ENCODE assay signal across 11 cellular contexts in the genomic region with DNA sequence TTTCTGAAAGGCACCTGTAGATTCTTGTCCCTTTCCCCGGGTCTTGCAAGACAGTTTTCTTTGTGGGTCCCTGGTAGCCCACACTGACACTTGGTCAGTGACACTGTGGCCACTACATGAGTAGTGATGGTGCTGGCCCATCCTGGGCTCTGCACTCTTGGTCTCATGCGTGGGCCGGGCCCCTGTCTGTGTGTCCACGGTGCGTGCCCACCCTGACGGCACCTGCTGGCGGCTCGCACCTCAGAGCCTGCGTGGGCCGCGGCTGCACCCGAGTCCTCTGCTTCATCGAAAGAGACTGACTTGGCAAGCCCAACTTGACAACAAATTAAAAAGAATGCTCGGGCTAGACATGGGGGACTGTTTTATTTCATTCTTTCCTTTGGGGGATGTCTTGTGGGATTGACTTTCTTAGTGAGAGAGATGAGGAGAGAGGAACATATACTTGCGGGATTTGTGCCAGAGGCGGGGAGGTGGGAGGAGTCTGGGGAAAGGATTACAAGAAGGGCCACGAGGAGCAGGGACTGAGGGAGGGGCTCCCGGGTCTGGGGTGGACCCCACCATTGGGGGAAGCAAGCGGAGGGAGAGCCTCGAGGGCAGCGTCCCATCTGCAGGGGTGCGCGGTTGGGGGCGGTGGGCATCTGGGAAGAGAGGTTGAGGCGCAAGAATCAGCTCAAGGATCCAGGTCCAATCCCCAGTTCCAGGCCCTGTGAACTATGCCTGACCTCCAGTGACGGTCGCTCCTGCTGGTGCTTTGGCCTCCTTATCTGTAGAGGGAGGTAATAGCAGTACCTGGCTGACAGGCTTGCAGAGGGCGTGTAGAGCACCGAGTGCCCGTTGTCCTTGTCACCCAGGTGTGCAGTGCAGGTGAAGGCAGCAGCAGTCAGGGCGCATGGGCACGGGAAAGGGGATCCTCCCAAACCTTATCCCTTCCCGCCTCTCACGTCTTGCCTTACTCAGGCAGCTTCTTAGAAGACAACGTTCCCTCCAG. TPM values are rescaled to one million over a fixed set of nuclear protein-coding genes. Genes with fewer than 3 reads are reported as not detected.
"Had no signal": no experiment of that assay in that cellular context is flagged by ENCODE, and none has a peak within 500 bp of the region (broad histone marks: within the 10 kb centered on the region; RNA-seq: fewer than 3 reads in every experiment).

No MANE protein-coding gene starts in this region.

- ATAC-seq: activated CD8-positive, alpha-beta T cell treated with anti-CD3 and anti-CD28 coated beads, Interleukin-2, amount 10 ng/mL, durations not matched to agents 7 days and 5 days; activated naive CD8-positive, alpha-beta T cell treated with anti-CD3 and anti-CD28 coated beads, Interleukin-2, amount 50 U/mL, for 24 hours had no signal

- H3K4me1 ChIP-seq: right lobe of liver had no signal

- H3K27ac ChIP-seq: cardiac muscle cell, left ventricle myocardium inferior, right lobe of liver had no signal

- DNase-seq: activated CD4-positive, alpha-beta T cell treated with anti-CD3 and anti-CD28 coated beads for 4 hours; activated CD8-positive, alpha-beta T cell treated with anti-CD3 and anti-CD28 coated beads, Interleukin-2, amount 10 ng/mL, durations not matched to agents 7 days and 5 days; activated naive CD4-positive, alpha-beta T cell treated with Interleukin-2 at 50 U/mL for 16 hours; activated naive CD8-positive, alpha-beta T cell treated with anti-CD3 and anti-CD28 coated beads, Interleukin-2, amount 50 U/mL, for 24 hours; islet precursor cell; left ventricle myocardium inferior; right lobe of liver; stimulated activated CD4-positive, alpha-beta T cell treated with anti-CD3 and anti-CD28 coated beads, Interleukin-2, amount 100 ng/mL, for 24 hours; stimulated activated naive CD4-positive, alpha-beta T cell had no signal

- H3K4me3 ChIP-seq: cardiac muscle cell, left ventricle myocardium inferior, right lobe of liver had no signal

- H3K36me3 ChIP-seq: cardiac muscle cell, left ventricle myocardium inferior, right lobe of liver had no signal

- H3K27me3 ChIP-seq: cardiac muscle cell, right lobe of liver had no signal

- H3K9me3 ChIP-seq: left ventricle myocardium inferior, right lobe of liver had no signal

RNA-seq across cellular contexts. Expression of gene ADAMTS15, which starts 37.8 kb away (rescaled TPM):
- total RNA-seq: activated T-helper 1 cell treated with anti-CD3 and anti-CD28 coated beads, Interleukin-12 subunit alpha, Interleukin-12 subunit beta, Interleukin-2, Interleukin-4 antibody, amounts not matched to agents 30 ng/mL and 10 ng/mL and 1 ng/mL, durations not matched to agents 14 hours and 24 hours and 36 hours had no signal

RNA-seq across cellular contexts. Expression of gene ADAMTS8, which starts 57.9 kb away (rescaled TPM):
- total RNA-seq: activated CD8-positive, alpha-beta T cell treated with anti-CD3 and anti-CD28 coated beads, Interleukin-2, amount 10 ng/mL, durations not matched to agents 7 days and 5 days; activated T-helper 1 cell treated with anti-CD3 and anti-CD28 coated beads, Interleukin-12 subunit alpha, Interleukin-12 subunit beta, Interleukin-2, Interleukin-4 antibody, amounts not matched to agents 30 ng/mL and 10 ng/mL and 1 ng/mL, durations not matched to agents 14 hours and 24 hours and 36 hours had no signal
